ENCODE assay signal across 1 cellular context in genomic region chr20:53202781-53203180, GRCh38.
TF ChIP-seq lines count a peak whose summit lies in the region.

No MANE protein-coding gene starts in this region.

TF ChIP-seq in SK-N-SH, 30 proteins besides CTCF, POLR2A, EP300 and RAD21 (continued from another document):
- TF ChIP-seq IRF3 (IDR thresholded peaks at IDR 0.05; ENCODE audit: low read depth, low read length) (no peak), ELF1 (IDR thresholded peaks at IDR 0.05) (no peak), TCF12 (IDR thresholded peaks at IDR 0.05) (no peak), RCOR1 (IDR thresholded peaks at IDR 0.05; ENCODE audit: low read length) (no peak), RFX5 (IDR thresholded peaks at IDR 0.05; ENCODE audit: low read length) (no peak), FOXM1 (IDR thresholded peaks at IDR 0.05; ENCODE audit: low read depth) (no peak), POLR2AphosphoS5 (IDR thresholded peaks at IDR 0.05; ENCODE audit: low read depth, low read length) (no peak), NFIC (IDR thresholded peaks at IDR 0.05; ENCODE audit: borderline replicate concordance) (no peak), GATA2 (CRISPR knock-in tag; IDR thresholded peaks at IDR 0.05) (no peak), MXI1 (IDR thresholded peaks at IDR 0.05; ENCODE audit: low read depth, low read length) (no peak), CHD2 (IDR thresholded peaks at IDR 0.05; ENCODE audit: low read length, partially characterized antibody) (no peak), YY1 (IDR thresholded peaks at IDR 0.05; ENCODE audit: low read depth) (no peak), NRF1 (IDR thresholded peaks at IDR 0.05; ENCODE audit: low read depth, low read length) (no peak), FOSL2 (IDR thresholded peaks at IDR 0.05; ENCODE audit: borderline replicate concordance, low read depth) (no peak)
- TF ChIP-seq, protein P1, sequence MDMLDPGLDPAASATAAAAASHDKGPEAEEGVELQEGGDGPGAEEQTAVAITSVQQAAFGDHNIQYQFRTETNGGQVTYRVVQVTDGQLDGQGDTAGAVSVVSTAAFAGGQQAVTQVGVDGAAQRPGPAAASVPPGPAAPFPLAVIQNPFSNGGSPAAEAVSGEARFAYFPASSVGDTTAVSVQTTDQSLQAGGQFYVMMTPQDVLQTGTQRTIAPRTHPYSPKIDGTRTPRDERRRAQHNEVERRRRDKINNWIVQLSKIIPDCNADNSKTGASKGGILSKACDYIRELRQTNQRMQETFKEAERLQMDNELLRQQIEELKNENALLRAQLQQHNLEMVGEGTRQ (IDR thresholded peaks at IDR 0.05; ENCODE audit: borderline replicate concordance, low read depth, low read length): no peak
